In the genomic region with DNA sequence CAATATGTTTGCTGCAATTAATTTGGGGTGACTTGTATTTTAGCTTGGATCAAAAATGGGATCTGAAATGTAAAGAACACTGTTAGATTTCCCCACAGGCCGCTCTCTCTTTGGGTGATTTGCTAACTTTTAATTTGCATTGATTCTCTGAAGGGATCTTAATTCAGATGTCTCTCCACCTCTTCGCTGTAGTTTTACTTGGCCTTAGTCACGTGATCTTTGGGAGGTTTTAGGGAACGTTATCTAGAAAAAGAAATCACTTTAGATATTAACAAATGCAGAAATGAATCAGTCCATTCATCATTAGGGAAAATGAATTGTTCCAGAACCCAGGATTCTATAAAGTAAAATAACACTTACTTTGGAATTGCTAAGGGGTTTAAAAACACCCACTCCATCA, we compare ENCODE assay signal across 18 cellular contexts.
A peak's percentile ranks its signal among the peaks of the same experiment; 100 is the strongest.
DNase-seq lines count a peak whose midpoint lies in the region; ATAC-seq, FAIRE-seq and TF ChIP-seq lines count a peak whose summit lies in the region.
"Had no signal": no experiment of that assay in that cellular context is flagged by ENCODE, and none has a peak within 500 bp of the region (broad histone marks: within the 10 kb centered on the region; RNA-seq: fewer than 3 reads in every experiment).

No MANE protein-coding gene starts in this region.

- no peak overlapping the region for H3K27ac ChIP-seq in K562 (ENCODE audit: extremely low read depth, low read depth, low read length)
- peak overlapping the region in 56 of 59 donors; percentile 2 to 94 (median 83) for H3K27ac ChIP-seq in dorsolateral prefrontal cortex
- H3K27ac ChIP-seq in temporal lobe (ENCODE audit: low read depth, low read length), result peak overlapping the region; percentile 70

- peaks cover 3% of the 10 kb centered on the region for H3K4me1 Mint-ChIP-seq in T-helper 17 cell
- H3K4me1 Mint-ChIP-seq: CD4-positive, alpha-beta memory T cell had no signal

- H4K20me1 ChIP-seq in K562 (replicated peaks; ENCODE audit: control insufficient read depth, insufficient read depth, low read length), result no peaks in the 10 kb centered on the region; the same call in 1 of the 2 replicates

- TF ChIP-seq RAD21 in K562 (CRISPR knock-in tag; conservative IDR thresholded peaks at IDR 0.05 in 1 of 2, IDR thresholded peaks at IDR 0.05 in 1 of 2), result no peak

- H3K4me1 ChIP-seq in K562 (replicated peaks in 1 of 2; ENCODE audit: control insufficient read depth in 2 of 2, insufficient read depth in 2 of 2, low read length in 2 of 2), result no peaks in the 10 kb centered on the region

- no peak for TF ChIP-seq EP300 in K562 (IDR thresholded peaks at IDR 0.05; ENCODE audit: low read length)

- no peak for DNase-seq in K562 (ENCODE audit: extremely low read depth in 1 of 4, low spot score in 3 of 4)
- DNase-seq in dorsolateral prefrontal cortex, result no peak
- peak; percentile 19 for DNase-seq in pons (ENCODE audit: low spot score)
- DNase-seq in T-helper 17 cell, result no peak
- DNase-seq in H4 (ENCODE audit: low spot score), result no peak
- DNase-seq: C1 segment of cervical spinal cord; Calu3; CD4-positive, alpha-beta memory T cell; COR-L47; DMS53; DND-41; GOT3; H7; HCEC 1CT had no signal

- no peaks in the 10 kb centered on the region for H3K36me3 ChIP-seq in K562 (ENCODE audit: control insufficient read depth, insufficient read depth, low read length)

- no peak for ATAC-seq in K562
- ATAC-seq in T-helper 17 cell, result no peak
- no peak for ATAC-seq in HG03108 (IDR thresholded peaks at IDR 0.05; ENCODE audit: unreplicated experiment)

- no peak overlapping the region for H3K4me3 ChIP-seq in K562
- H3K4me3 ChIP-seq in dorsolateral prefrontal cortex, result no peak overlapping the region

- no peak overlapping the region for H3K4me2 ChIP-seq in K562 (ENCODE audit: insufficient read depth, low read length)

- POLR2A ChIA-PET in K562 (lab: Yijun Ruan, JAX), result no interaction called here

- no peak overlapping the region for H3K27ac Mint-ChIP-seq in T-helper 17 cell
- H3K27ac Mint-ChIP-seq: CD4-positive, alpha-beta memory T cell had no signal

- no peak overlapping the region for H3K4me3 Mint-ChIP-seq in T-helper 17 cell
- H3K4me3 Mint-ChIP-seq: CD4-positive, alpha-beta memory T cell had no signal

- no peak overlapping the region for H3K9ac ChIP-seq in K562 (ENCODE audit: insufficient read depth in 1 of 2, low read depth in 2 of 2, low read length in 2 of 2)

- BruUV-seq in K562 (replicated peaks; lab: Mats Ljungman, UMichigan), result no TSS peak

- H3K79me2 ChIP-seq in K562 (ENCODE audit: control insufficient read depth, insufficient read depth, low read length), result no peaks in the 10 kb centered on the region

- peaks cover 8% of the 10 kb centered on the region for H3K27me3 Mint-ChIP-seq in T-helper 17 cell

- intact Hi-C loops in K562 (cut with micrococcal nuclease) (no loop called here), dorsolateral prefrontal cortex (cut with DNase I) (loop anchor here (5.0 to 10.0 kb wide), 2 partner anchors 69 to 71 kb away; no protein-coding TSS in a partner anchor)

- no peaks in the 10 kb centered on the region for H3K9me1 ChIP-seq in K562 (ENCODE audit: control insufficient read depth, insufficient read depth, low read length)

- TF ChIP-seq CTCF in K562 (IDR thresholded peaks at IDR 0.05 in 2 of 3, conservative IDR thresholded peaks at IDR 0.05 in 1 of 3; ENCODE audit: insufficient read depth in 2 of 3, low read depth in 1 of 3, low read length in 3 of 3) (no peak), dorsolateral prefrontal cortex (IDR thresholded peaks at IDR 0.05 in 54 of 56, conservative IDR thresholded peaks at IDR 0.05 in 2 of 56; ENCODE audit: low read depth in 1 of 56, partially characterized antibody in 56 of 56) (no peak)

- no peak for TF ChIP-seq POLR2A in K562 (conservative IDR thresholded peaks at IDR 0.05)

- FAIRE-seq in K562 (lab: Jason Lieb, UNC), result no peak
- FAIRE-seq: G401.6, GM12892 had no signal

- no peaks in the 10 kb centered on the region for H3K36me3 Mint-ChIP-seq in T-helper 17 cell (ENCODE audit: low read depth)
- H3K36me3 Mint-ChIP-seq: CD4-positive, alpha-beta memory T cell had no signal

- CTCF ChIA-PET in K562 (lab: Yijun Ruan, JAX; ENCODE audit: low intra/inter-chr PET ratio), result no interaction called here

- peaks cover 28 to 47% of the 10 kb centered on the region in 2 experiments for H3K27me3 ChIP-seq in K562 (ENCODE audit: control insufficient read depth in 2 of 2, insufficient read depth in 2 of 2, low read length in 2 of 2)
- H3K27me3 ChIP-seq in dorsolateral prefrontal cortex, result peaks cover 0 to 4% (median 0%) of the 10 kb centered on the region in 45 donors

- no peak overlapping the region for H2AFZ ChIP-seq in K562 (ENCODE audit: low read depth, low read length)

- in situ Hi-C loops in K562 (cut with MboI), result no loop called here

- WGBS in K562 (ENCODE audit: insufficient coverage, low coverage, missing lambda C conversion rate), result 0% methylated on average over 4 of the region's 4 CpGs

- H3K9me3 ChIP-seq in K562 (replicated peaks; ENCODE audit: control insufficient read depth, insufficient read depth, low read depth, low read length), result no peaks in the 10 kb centered on the region
- H3K9me3 ChIP-seq in T-helper 17 cell (ENCODE audit: control insufficient read depth, low read length, poor library complexity, severe bottlenecking), result no peaks in the 10 kb centered on the region

TF ChIP-seq in K562, 482 proteins besides CTCF, POLR2A, EP300 and RAD21 (continues in another document):
- TF ChIP-seq RAD51 (IDR thresholded peaks at IDR 0.05; ENCODE audit: borderline replicate concordance, low read depth) (peak; percentile 45; the same call in 1 of the 2 replicates), IRF1 (CRISPR knock-in tag; IDR thresholded peaks at IDR 0.05; ENCODE audit: borderline replicate concordance) (no peak), CEBPG (CRISPR knock-in tag; IDR thresholded peaks at IDR 0.05) (no peak), CEBPG (tag; conservative IDR thresholded peaks at IDR 0.05 in 1 of 2, IDR thresholded peaks at IDR 0.05 in 1 of 2) (no peak), CBFA2T2 (conservative IDR thresholded peaks at IDR 0.05) (peak; percentile 22; the same call in 1 of the 2 replicates), KDM2B (CRISPR knock-in tag; IDR thresholded peaks at IDR 0.05) (no peak), POU5F1 (IDR thresholded peaks at IDR 0.05; ENCODE audit: borderline replicate concordance, low read depth, low read length, partially characterized antibody) (no peak)
